In the genomic region with DNA sequence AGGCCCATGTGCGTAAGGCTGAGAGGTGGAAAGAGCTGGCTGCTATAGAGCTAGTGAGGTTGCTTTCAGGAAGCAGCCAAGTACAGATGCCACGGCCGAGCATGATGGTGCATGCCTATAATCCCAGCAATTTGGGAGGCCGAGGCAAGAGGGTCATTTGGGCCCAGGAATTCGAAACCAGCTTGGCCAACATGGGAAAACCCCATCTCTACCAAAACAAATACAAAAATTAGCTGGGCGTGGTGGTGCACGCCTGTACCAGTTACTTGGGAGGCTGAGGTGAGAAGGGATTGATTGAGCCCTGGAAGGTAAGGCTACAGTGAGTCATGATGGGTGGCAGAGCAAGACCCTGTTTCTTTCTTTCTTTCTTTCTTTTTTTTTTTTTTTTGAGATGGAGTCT, we compare ENCODE assay signal across 16 cellular contexts.
"Had no signal": no experiment of that assay in that cellular context is flagged by ENCODE, and none has a peak within 500 bp of the region (broad histone marks: within the 10 kb centered on the region; RNA-seq: fewer than 3 reads in every experiment).

No MANE protein-coding gene starts in this region.

- H3K27ac Mint-ChIP-seq: activated CD4-positive, alpha-beta memory T cell treated with anti-CD3 and anti-CD28 coated beads for 36 hours; activated naive CD8-positive, alpha-beta T cell treated with anti-CD3 and anti-CD28 coated beads for 36 hours had no signal

- H3K4me3 ChIP-seq: coronary artery, heart right ventricle, mucosa of descending colon, spleen, tibial artery had no signal

- DNase-seq: activated naive CD4-positive, alpha-beta T cell treated with Interleukin-2 at 50 U/mL for 16 hours; activated T-cell treated with anti-CD3 and anti-CD28 coated beads, Interleukin-2, amount 50 U/mL, for 48 hours; cerebellar nuclear complex; heart right ventricle; left cardiac atrium; nephron progenitor cell; stimulated activated CD4-positive, alpha-beta T cell treated with anti-CD3 and anti-CD28 coated beads, Interleukin-4, amount 100 ng/mL, for 4 hours; T-helper 2 cell; tibial artery had no signal

- ATAC-seq: heart right ventricle, left cardiac atrium had no signal

- H3K9me3 Mint-ChIP-seq: activated CD4-positive, alpha-beta memory T cell treated with anti-CD3 and anti-CD28 coated beads for 36 hours; activated naive CD8-positive, alpha-beta T cell treated with anti-CD3 and anti-CD28 coated beads for 36 hours; memory B cell; nephron progenitor cell; stimulated activated naive CD8-positive, alpha-beta T cell treated with anti-CD3 and anti-CD28 coated beads, Interleukin-15, amount 100 ng/mL, for 72 hours had no signal

- H3K36me3 ChIP-seq: heart right ventricle, spleen had no signal

- H3K4me3 Mint-ChIP-seq: activated CD4-positive, alpha-beta memory T cell treated with anti-CD3 and anti-CD28 coated beads for 36 hours; activated naive CD8-positive, alpha-beta T cell treated with anti-CD3 and anti-CD28 coated beads for 36 hours; nephron progenitor cell; stimulated activated naive CD8-positive, alpha-beta T cell treated with anti-CD3 and anti-CD28 coated beads, Interleukin-15, amount 100 ng/mL, for 72 hours had no signal

- H3K27me3 Mint-ChIP-seq: activated CD4-positive, alpha-beta memory T cell treated with anti-CD3 and anti-CD28 coated beads for 36 hours; activated naive CD8-positive, alpha-beta T cell treated with anti-CD3 and anti-CD28 coated beads for 36 hours; memory B cell; stimulated activated naive CD8-positive, alpha-beta T cell treated with anti-CD3 and anti-CD28 coated beads, Interleukin-15, amount 100 ng/mL, for 72 hours had no signal

- H3K9me3 ChIP-seq: heart right ventricle, mucosa of descending colon, spleen, tibial artery had no signal

- H3K36me3 Mint-ChIP-seq: activated CD4-positive, alpha-beta memory T cell treated with anti-CD3 and anti-CD28 coated beads for 36 hours; activated naive CD8-positive, alpha-beta T cell treated with anti-CD3 and anti-CD28 coated beads for 36 hours; memory B cell had no signal

- H3K27ac ChIP-seq: coronary artery, heart right ventricle, tibial artery had no signal

- H3K27me3 ChIP-seq: heart right ventricle, spleen, tibial artery had no signal
